In genomic region chr3:187919018-187919417, GRCh38 we compare ENCODE assay signal across 8 cellular contexts.
A peak's percentile ranks its signal among the peaks of the same experiment; 100 is the strongest.
DNase-seq lines count a peak whose midpoint lies in the region; ATAC-seq and TF ChIP-seq lines count a peak whose summit lies in the region.

No MANE protein-coding gene starts in this region.

- H2AFZ ChIP-seq in mammary epithelial cell (ENCODE audit: low read depth, low read length): no peak overlapping the region

- dilution Hi-C loops in mammary epithelial cell (cut with HindIII; ENCODE audit: low sequenced_read_pairs): no loop called here

- CTCF ChIA-PET in mammary epithelial cell (lab: Charles Lee; ENCODE audit: low non-redundant PET): no interaction called here

- TF ChIP-seq POLR2A in breast epithelium (IDR thresholded peaks at IDR 0.05) (no peak), gastrocnemius medialis (IDR thresholded peaks at IDR 0.05) (no peak)

- H3K27me3 ChIP-seq in breast epithelium: no peaks in the 10 kb centered on the region
- H3K27me3 ChIP-seq in mammary epithelial cell (ENCODE audit: insufficient read depth, low read length): no peaks in the 10 kb centered on the region
- H3K27me3 ChIP-seq in gastrocnemius medialis: no peaks in the 10 kb centered on the region

- WGBS in mammary epithelial cell (ENCODE audit: low coverage, missing lambda C conversion rate): 98% methylated on average over 6 of the region's 6 CpGs

- no TSS peak for BruUV-seq in mammary epithelial cell (replicated peaks; lab: Mats Ljungman, UMichigan)

- TF ChIP-seq CTCF in breast epithelium (IDR thresholded peaks at IDR 0.05) (no peak), mammary epithelial cell (conservative IDR thresholded peaks at IDR 0.05 in 1 of 2, IDR thresholded peaks at IDR 0.05 in 1 of 2; ENCODE audit: extremely low read depth in 1 of 2, insufficient read depth in 1 of 2, low read depth in 1 of 2, low read length in 2 of 2) (no peak), gastrocnemius medialis (IDR thresholded peaks at IDR 0.05 in 4 of 5, conservative IDR thresholded peaks at IDR 0.05 in 1 of 5) (no peak)

- in situ Hi-C loops in mammary epithelial cell (cut with MboI; ENCODE audit: low sequenced_read_pairs in 2 of 2) (no loop called here), gastrocnemius medialis (cut with MboI; ENCODE audit: low sequenced_read_pairs in 4 of 4) (loop anchor here in 1 of 4 donors (5.0 to 10.0 kb wide), 2 partner anchors 172 to 1026 kb away; partner anchors contain the start of gene BCL6)

- H3K36me3 ChIP-seq in breast epithelium (no peaks in the 10 kb centered on the region), mammary epithelial cell (ENCODE audit: insufficient read depth, low read length) (no peaks in the 10 kb centered on the region), gastrocnemius medialis (no peaks in the 10 kb centered on the region)

- intact Hi-C loops in breast epithelium (cut with DNase I; ENCODE audit: low total_unique reads) (no loop called here), mammary epithelial cell (cut with micrococcal nuclease) (no loop called here), gastrocnemius medialis (cut with DNase I; ENCODE audit: low total_unique reads) (loop anchor here (5.0 to 10.0 kb wide), 2 partner anchors 236 to 1028 kb away; partner anchors contain the start of gene LPP)

- ATAC-seq in HG03565 (IDR thresholded peaks at IDR 0.05; ENCODE audit: unreplicated experiment): peak; percentile 84
- ATAC-seq in gastrocnemius medialis: no peak

- no peaks in the 10 kb centered on the region for H4K20me1 ChIP-seq in mammary epithelial cell (ENCODE audit: insufficient read depth, low read length)

- H3K9ac ChIP-seq in mammary epithelial cell (ENCODE audit: insufficient read depth, low read length): no peak overlapping the region

- no peak overlapping the region for H3K4me2 ChIP-seq in mammary epithelial cell (ENCODE audit: insufficient read depth, low read depth, low read length)

- H3K4me1 ChIP-seq in breast epithelium (peaks cover 0 to 5% of the 10 kb centered on the region in 2 donors), mammary epithelial cell (ENCODE audit: insufficient read depth, low read length) (peaks cover 14% of the 10 kb centered on the region), gastrocnemius medialis (peaks cover 34 to 38% of the 10 kb centered on the region in 2 donors)

- H3K9me3 ChIP-seq in breast epithelium (no peaks in the 10 kb centered on the region), mammary epithelial cell (replicated peaks; ENCODE audit: insufficient read depth, low read length) (no peaks in the 10 kb centered on the region), gastrocnemius medialis (no peaks in the 10 kb centered on the region)

- H3K4me3 ChIP-seq in breast epithelium (no peak overlapping the region), mammary epithelial cell (replicated peaks in 1 of 3; ENCODE audit: insufficient read depth in 1 of 3, low read depth in 2 of 3, low read length in 3 of 3) (no peak overlapping the region), gastrocnemius medialis (no peak overlapping the region)

- H3K79me2 ChIP-seq in mammary epithelial cell (ENCODE audit: insufficient read depth, low read length): no peaks in the 10 kb centered on the region

- peak overlapping the region; percentile 4 to 50 for H3K27ac ChIP-seq in breast epithelium
- no peak overlapping the region for H3K27ac ChIP-seq in mammary epithelial cell (ENCODE audit: insufficient read depth, low read depth, low read length)
- peak overlapping the region in 3 of 4 donors; percentile 35 to 80 (median 79) for H3K27ac ChIP-seq in gastrocnemius medialis

- DNase-seq in breast epithelium (ENCODE audit: low spot score in 2 of 2): no peak
- no peak for DNase-seq in mammary epithelial cell
- DNase-seq in activated CD8-positive, alpha-beta memory T cell treated with anti-CD3 and anti-CD28 coated beads, Interleukin-2, amount 50 U/mL, for 24 hours (ENCODE audit: extremely low read depth): peak; percentile 24
- no peak for DNase-seq in gastrocnemius medialis
- no peak for DNase-seq in NCI-H187 treated with DMSO at 0.1 percent for 48 hours (lab: John Stamatoyannopoulos, UW)
- DNase-seq in cerebellum (ENCODE audit: low spot score): no peak
- DNase-seq in HT-29 (ENCODE audit: low spot score): no peak
